ENCODE assay signal across 16 cellular contexts in the genomic region with DNA sequence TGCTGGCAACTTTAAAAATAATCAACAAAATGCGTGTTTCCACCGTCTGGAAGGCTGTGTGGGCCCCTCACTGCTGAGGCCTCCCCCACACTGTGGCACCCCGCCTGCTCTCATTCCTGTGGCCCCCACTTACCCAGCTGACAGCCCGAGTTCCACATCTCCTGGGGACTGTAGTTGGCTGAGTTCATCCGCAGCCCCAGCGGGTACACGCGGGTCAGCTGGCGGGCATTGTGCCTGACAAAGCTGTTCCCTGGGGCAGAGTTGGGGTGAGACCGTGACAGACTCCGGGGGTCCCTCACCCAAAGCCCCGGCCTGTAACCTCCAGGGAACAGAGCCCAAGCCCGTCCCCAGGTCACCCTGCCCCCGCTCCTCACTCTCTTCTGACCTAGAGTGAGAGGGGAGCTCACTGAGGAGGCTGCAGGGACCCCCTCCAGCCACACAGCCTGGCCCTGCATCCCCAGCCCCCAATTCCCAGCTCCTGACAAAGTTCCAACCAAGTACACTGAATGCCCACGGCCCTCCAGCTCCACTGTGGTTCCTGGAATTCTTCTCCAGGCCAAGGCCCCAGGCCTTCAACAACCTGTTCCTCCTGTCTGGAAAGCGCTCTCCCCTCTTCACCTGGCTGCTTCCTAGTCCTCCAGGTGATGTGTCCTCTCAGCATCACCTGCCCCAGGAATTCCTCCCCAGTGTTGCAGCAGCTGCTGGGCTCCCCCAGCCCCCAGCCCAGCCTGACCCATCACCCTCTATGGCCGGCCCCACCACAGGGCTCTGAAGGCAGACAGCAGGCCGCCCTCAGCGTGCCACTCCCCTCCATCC.
"Had no signal": no experiment of that assay in that cellular context is flagged by ENCODE, and none has a peak within 500 bp of the region (broad histone marks: within the 10 kb centered on the region; RNA-seq: fewer than 3 reads in every experiment).

No MANE protein-coding gene starts in this region.

- H3K9me3 Mint-ChIP-seq: activated naive CD8-positive, alpha-beta T cell treated with anti-CD3 and anti-CD28 coated beads for 36 hours; naive thymus-derived CD8-positive, alpha-beta T cell; stimulated activated effector memory CD8-positive, alpha-beta T cell treated with anti-CD3 and anti-CD28 coated beads, Interleukin-12 subunit alpha, Interleukin-12 subunit beta, amount 100 ng/mL, for 72 hours; T-helper 1 cell treated with Interleukin-12 subunit alpha and Interleukin-12 subunit beta and Interleukin-4 antibody, amounts not matched to agents 30 μg/mL and 1 μg/mL, for 36 hours had no signal

- H3K4me1 Mint-ChIP-seq: activated naive CD8-positive, alpha-beta T cell treated with anti-CD3 and anti-CD28 coated beads for 36 hours; stimulated activated effector memory CD8-positive, alpha-beta T cell treated with anti-CD3 and anti-CD28 coated beads, Interleukin-12 subunit alpha, Interleukin-12 subunit beta, amount 100 ng/mL, for 72 hours had no signal

- H3K79me2 ChIP-seq: hepatocyte had no signal

- H3K4me2 ChIP-seq: hepatocyte, smooth muscle cell had no signal

- H3K27me3 Mint-ChIP-seq: activated naive CD8-positive, alpha-beta T cell treated with anti-CD3 and anti-CD28 coated beads for 36 hours; naive thymus-derived CD8-positive, alpha-beta T cell; progenitor cell of endocrine pancreas had no signal

- H3K4me3 ChIP-seq: hepatocyte, lung, mucosa of descending colon, smooth muscle cell, transverse colon had no signal

- H3K4me3 Mint-ChIP-seq: activated naive CD8-positive, alpha-beta T cell treated with anti-CD3 and anti-CD28 coated beads for 36 hours; naive thymus-derived CD8-positive, alpha-beta T cell; stimulated activated effector memory CD8-positive, alpha-beta T cell treated with anti-CD3 and anti-CD28 coated beads, Interleukin-12 subunit alpha, Interleukin-12 subunit beta, amount 100 ng/mL, for 72 hours; T-helper 1 cell treated with Interleukin-12 subunit alpha and Interleukin-12 subunit beta and Interleukin-4 antibody, amounts not matched to agents 30 μg/mL and 1 μg/mL, for 36 hours had no signal

- H3K27ac ChIP-seq: hepatocyte, transverse colon had no signal

- H3K27ac Mint-ChIP-seq: activated naive CD8-positive, alpha-beta T cell treated with anti-CD3 and anti-CD28 coated beads for 36 hours; progenitor cell of endocrine pancreas; stimulated activated effector memory CD8-positive, alpha-beta T cell treated with anti-CD3 and anti-CD28 coated beads, Interleukin-12 subunit alpha, Interleukin-12 subunit beta, amount 100 ng/mL, for 72 hours; T-helper 1 cell treated with Interleukin-12 subunit alpha and Interleukin-12 subunit beta and Interleukin-4 antibody, amounts not matched to agents 30 μg/mL and 1 μg/mL, for 36 hours had no signal

- H3K27me3 ChIP-seq: hepatocyte, transverse colon had no signal

- H2AFZ ChIP-seq: hepatocyte had no signal

- DNase-seq: activated CD4-positive, alpha-beta T cell treated with anti-CD3 and anti-CD28 coated beads, Interleukin-2, amount 50 U/mL, for 1 hour; activated gamma-delta T cell treated with Interleukin-2 at 50 U/mL for 16 hours; activated naive CD8-positive, alpha-beta T cell treated with anti-CD3 and anti-CD28 coated beads for 36 hours; activated T-cell treated with anti-CD3 and anti-CD28 coated beads, Interleukin-2, amount 50 U/mL, for 1 hour; kidney glomerular epithelial cell; mucosa of descending colon; naive thymus-derived CD8-positive, alpha-beta T cell; nucleus accumbens; right cardiac atrium; transverse colon had no signal

- ATAC-seq: mucosa of descending colon; naive thymus-derived CD8-positive, alpha-beta T cell; right cardiac atrium; stimulated activated effector memory CD8-positive, alpha-beta T cell treated with anti-CD3 and anti-CD28 coated beads, Interleukin-12 subunit alpha, Interleukin-12 subunit beta, amount 100 ng/mL, for 72 hours had no signal

- H3K9me3 ChIP-seq: mucosa of descending colon, transverse colon had no signal
